ENCODE assay signal across 1 cellular context in the genomic region with DNA sequence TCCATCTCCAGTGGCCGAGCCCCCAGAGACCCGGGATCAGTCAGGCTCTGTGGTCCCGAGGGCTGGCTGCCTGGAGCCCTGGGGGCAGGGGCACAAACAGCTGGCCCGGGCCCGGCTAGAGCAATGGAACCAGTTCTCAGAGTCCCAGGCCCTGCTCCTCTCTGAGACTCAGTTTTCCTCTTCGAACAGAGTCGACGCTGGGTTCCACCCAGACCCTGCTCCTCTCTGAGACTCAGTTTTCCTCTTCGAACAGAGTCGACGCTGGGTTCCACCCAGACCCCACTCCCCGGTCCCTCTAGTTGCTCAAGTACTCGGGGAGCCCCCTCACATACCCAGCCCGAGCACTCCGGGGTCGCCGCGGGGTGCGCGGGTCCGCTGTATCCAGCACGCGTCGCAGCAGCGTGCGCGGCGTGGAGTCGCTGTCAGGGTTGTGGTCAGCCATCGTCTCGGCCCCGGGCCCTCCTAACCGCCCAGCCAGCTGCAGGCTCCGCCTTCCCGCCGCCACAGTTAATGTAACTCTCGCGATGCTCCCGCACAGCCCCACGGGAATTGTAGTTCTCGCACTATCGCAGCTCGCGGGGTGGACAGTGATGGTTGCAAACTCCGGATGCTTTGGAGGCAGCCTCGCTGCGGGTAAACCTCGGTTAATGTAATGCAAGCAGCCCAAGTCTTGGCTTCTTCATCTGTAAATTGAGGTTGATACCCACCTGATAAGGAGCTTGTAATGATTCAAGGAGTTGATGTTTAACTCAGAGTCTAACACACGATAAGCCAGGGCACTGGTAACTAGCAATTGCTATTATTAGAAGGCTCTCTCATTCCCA.
TF ChIP-seq lines count a peak whose summit lies in the region.

No MANE protein-coding gene starts in this region.

TF ChIP-seq in HepG2, 621 proteins besides CTCF, POLR2A, EP300 and RAD21 (continued from another document and continues in another):
- TF ChIP-seq, protein P1, sequence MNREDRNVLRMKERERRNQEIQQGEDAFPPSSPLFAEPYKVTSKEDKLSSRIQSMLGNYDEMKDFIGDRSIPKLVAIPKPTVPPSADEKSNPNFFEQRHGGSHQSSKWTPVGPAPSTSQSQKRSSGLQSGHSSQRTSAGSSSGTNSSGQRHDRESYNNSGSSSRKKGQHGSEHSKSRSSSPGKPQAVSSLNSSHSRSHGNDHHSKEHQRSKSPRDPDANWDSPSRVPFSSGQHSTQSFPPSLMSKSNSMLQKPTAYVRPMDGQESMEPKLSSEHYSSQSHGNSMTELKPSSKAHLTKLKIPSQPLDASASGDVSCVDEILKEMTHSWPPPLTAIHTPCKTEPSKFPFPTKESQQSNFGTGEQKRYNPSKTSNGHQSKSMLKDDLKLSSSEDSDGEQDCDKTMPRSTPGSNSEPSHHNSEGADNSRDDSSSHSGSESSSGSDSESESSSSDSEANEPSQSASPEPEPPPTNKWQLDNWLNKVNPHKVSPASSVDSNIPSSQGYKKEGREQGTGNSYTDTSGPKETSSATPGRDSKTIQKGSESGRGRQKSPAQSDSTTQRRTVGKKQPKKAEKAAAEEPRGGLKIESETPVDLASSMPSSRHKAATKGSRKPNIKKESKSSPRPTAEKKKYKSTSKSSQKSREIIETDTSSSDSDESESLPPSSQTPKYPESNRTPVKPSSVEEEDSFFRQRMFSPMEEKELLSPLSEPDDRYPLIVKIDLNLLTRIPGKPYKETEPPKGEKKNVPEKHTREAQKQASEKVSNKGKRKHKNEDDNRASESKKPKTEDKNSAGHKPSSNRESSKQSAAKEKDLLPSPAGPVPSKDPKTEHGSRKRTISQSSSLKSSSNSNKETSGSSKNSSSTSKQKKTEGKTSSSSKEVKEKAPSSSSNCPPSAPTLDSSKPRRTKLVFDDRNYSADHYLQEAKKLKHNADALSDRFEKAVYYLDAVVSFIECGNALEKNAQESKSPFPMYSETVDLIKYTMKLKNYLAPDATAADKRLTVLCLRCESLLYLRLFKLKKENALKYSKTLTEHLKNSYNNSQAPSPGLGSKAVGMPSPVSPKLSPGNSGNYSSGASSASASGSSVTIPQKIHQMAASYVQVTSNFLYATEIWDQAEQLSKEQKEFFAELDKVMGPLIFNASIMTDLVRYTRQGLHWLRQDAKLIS (CRISPR knock-in tag; IDR thresholded peaks at IDR 0.05): no peak
- peak; percentile 99 for TF ChIP-seq ZNF605 (CRISPR knock-in tag; IDR thresholded peaks at IDR 0.05)
- 0 out of 2 replicates have a peak, but pooled peaks have one; percentile 45 for TF ChIP-seq ZNF234 (CRISPR knock-in tag; conservative IDR thresholded peaks at IDR 0.05)
- peak; percentile 87 for TF ChIP-seq SMYD3 (CRISPR knock-in tag; IDR thresholded peaks at IDR 0.05)
- TF ChIP-seq SRSF9 (IDR thresholded peaks at IDR 0.05; ENCODE audit: borderline replicate concordance, insufficient read depth, low read depth, low read length, poor library complexity, severe bottlenecking): no peak
- no peak for TF ChIP-seq ZNF766 (CRISPR knock-in tag; IDR thresholded peaks at IDR 0.05; ENCODE audit: borderline replicate concordance)
- TF ChIP-seq, protein P2, sequence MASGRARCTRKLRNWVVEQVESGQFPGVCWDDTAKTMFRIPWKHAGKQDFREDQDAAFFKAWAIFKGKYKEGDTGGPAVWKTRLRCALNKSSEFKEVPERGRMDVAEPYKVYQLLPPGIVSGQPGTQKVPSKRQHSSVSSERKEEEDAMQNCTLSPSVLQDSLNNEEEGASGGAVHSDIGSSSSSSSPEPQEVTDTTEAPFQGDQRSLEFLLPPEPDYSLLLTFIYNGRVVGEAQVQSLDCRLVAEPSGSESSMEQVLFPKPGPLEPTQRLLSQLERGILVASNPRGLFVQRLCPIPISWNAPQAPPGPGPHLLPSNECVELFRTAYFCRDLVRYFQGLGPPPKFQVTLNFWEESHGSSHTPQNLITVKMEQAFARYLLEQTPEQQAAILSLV (CRISPR knock-in tag; IDR thresholded peaks at IDR 0.05; ENCODE audit: borderline replicate concordance): peak; percentile 81; the same call in 1 of the 2 replicates
- peak; percentile 76; the same call in 1 of the 2 replicates for TF ChIP-seq TOE1 (CRISPR knock-in tag; IDR thresholded peaks at IDR 0.05)
- TF ChIP-seq, protein P3, sequence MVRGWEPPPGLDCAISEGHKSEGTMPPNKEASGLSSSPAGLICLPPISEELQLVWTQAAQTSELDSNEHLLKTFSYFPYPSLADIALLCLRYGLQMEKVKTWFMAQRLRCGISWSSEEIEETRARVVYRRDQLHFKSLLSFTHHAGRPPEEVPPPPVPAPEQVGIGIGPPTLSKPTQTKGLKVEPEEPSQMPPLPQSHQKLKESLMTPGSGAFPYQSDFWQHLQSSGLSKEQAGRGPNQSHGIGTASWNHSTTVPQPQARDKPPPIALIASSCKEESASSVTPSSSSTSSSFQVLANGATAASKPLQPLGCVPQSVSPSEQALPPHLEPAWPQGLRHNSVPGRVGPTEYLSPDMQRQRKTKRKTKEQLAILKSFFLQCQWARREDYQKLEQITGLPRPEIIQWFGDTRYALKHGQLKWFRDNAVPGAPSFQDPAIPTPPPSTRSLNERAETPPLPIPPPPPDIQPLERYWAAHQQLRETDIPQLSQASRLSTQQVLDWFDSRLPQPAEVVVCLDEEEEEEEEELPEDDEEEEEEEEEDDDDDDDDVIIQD (CRISPR knock-in tag; IDR thresholded peaks at IDR 0.05; ENCODE audit: low read depth): peak; percentile 47; the same call in 1 of the 2 replicates
- peak; percentile 64; the same call in 1 of the 2 replicates for TF ChIP-seq RFXAP (CRISPR knock-in tag; IDR thresholded peaks at IDR 0.05; ENCODE audit: borderline replicate concordance)
- no peak for TF ChIP-seq ZMYM3 (CRISPR knock-in tag; IDR thresholded peaks at IDR 0.05)
- TF ChIP-seq HOXA7 (CRISPR knock-in tag; IDR thresholded peaks at IDR 0.05): no peak
- TF ChIP-seq NBN (conservative IDR thresholded peaks at IDR 0.05): no peak
- peak; percentile 49; the same call in 1 of the 2 replicates for TF ChIP-seq GATAD2A (CRISPR knock-in tag; IDR thresholded peaks at IDR 0.05)
- no peak for TF ChIP-seq EZH2 (conservative IDR thresholded peaks at IDR 0.05; ENCODE audit: low read depth, low read length)
- peak; percentile 94 for TF ChIP-seq ZNF274 (CRISPR knock-in tag; IDR thresholded peaks at IDR 0.05)
- 0 out of 2 replicates have a peak, but pooled peaks have one; percentile 48 for TF ChIP-seq ESRRA (CRISPR knock-in tag; IDR thresholded peaks at IDR 0.05; ENCODE audit: low read depth)
- TF ChIP-seq ZNF3 (CRISPR knock-in tag; IDR thresholded peaks at IDR 0.05): no peak
- TF ChIP-seq, protein P4, sequence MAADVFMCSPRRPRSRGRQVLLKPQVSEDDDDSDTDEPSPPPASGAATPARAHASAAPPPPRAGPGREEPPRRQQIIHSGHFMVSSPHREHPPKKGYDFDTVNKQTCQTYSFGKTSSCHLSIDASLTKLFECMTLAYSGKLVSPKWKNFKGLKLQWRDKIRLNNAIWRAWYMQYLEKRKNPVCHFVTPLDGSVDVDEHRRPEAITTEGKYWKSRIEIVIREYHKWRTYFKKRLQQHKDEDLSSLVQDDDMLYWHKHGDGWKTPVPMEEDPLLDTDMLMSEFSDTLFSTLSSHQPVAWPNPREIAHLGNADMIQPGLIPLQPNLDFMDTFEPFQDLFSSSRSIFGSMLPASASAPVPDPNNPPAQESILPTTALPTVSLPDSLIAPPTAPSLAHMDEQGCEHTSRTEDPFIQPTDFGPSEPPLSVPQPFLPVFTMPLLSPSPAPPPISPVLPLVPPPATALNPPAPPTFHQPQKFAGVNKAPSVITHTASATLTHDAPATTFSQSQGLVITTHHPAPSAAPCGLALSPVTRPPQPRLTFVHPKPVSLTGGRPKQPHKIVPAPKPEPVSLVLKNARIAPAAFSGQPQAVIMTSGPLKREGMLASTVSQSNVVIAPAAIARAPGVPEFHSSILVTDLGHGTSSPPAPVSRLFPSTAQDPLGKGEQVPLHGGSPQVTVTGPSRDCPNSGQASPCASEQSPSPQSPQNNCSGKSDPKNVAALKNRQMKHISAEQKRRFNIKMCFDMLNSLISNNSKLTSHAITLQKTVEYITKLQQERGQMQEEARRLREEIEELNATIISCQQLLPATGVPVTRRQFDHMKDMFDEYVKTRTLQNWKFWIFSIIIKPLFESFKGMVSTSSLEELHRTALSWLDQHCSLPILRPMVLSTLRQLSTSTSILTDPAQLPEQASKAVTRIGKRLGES (CRISPR knock-in tag; IDR thresholded peaks at IDR 0.05; ENCODE audit: borderline replicate concordance): peak; percentile 26; the same call in 1 of the 2 replicates
- TF ChIP-seq, protein P5, sequence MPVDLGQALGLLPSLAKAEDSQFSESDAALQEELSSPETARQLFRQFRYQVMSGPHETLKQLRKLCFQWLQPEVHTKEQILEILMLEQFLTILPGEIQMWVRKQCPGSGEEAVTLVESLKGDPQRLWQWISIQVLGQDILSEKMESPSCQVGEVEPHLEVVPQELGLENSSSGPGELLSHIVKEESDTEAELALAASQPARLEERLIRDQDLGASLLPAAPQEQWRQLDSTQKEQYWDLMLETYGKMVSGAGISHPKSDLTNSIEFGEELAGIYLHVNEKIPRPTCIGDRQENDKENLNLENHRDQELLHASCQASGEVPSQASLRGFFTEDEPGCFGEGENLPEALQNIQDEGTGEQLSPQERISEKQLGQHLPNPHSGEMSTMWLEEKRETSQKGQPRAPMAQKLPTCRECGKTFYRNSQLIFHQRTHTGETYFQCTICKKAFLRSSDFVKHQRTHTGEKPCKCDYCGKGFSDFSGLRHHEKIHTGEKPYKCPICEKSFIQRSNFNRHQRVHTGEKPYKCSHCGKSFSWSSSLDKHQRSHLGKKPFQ (CRISPR knock-in tag; IDR thresholded peaks at IDR 0.05; ENCODE audit: insufficient replicate concordance): peak; percentile 51
- TF ChIP-seq, protein P6, sequence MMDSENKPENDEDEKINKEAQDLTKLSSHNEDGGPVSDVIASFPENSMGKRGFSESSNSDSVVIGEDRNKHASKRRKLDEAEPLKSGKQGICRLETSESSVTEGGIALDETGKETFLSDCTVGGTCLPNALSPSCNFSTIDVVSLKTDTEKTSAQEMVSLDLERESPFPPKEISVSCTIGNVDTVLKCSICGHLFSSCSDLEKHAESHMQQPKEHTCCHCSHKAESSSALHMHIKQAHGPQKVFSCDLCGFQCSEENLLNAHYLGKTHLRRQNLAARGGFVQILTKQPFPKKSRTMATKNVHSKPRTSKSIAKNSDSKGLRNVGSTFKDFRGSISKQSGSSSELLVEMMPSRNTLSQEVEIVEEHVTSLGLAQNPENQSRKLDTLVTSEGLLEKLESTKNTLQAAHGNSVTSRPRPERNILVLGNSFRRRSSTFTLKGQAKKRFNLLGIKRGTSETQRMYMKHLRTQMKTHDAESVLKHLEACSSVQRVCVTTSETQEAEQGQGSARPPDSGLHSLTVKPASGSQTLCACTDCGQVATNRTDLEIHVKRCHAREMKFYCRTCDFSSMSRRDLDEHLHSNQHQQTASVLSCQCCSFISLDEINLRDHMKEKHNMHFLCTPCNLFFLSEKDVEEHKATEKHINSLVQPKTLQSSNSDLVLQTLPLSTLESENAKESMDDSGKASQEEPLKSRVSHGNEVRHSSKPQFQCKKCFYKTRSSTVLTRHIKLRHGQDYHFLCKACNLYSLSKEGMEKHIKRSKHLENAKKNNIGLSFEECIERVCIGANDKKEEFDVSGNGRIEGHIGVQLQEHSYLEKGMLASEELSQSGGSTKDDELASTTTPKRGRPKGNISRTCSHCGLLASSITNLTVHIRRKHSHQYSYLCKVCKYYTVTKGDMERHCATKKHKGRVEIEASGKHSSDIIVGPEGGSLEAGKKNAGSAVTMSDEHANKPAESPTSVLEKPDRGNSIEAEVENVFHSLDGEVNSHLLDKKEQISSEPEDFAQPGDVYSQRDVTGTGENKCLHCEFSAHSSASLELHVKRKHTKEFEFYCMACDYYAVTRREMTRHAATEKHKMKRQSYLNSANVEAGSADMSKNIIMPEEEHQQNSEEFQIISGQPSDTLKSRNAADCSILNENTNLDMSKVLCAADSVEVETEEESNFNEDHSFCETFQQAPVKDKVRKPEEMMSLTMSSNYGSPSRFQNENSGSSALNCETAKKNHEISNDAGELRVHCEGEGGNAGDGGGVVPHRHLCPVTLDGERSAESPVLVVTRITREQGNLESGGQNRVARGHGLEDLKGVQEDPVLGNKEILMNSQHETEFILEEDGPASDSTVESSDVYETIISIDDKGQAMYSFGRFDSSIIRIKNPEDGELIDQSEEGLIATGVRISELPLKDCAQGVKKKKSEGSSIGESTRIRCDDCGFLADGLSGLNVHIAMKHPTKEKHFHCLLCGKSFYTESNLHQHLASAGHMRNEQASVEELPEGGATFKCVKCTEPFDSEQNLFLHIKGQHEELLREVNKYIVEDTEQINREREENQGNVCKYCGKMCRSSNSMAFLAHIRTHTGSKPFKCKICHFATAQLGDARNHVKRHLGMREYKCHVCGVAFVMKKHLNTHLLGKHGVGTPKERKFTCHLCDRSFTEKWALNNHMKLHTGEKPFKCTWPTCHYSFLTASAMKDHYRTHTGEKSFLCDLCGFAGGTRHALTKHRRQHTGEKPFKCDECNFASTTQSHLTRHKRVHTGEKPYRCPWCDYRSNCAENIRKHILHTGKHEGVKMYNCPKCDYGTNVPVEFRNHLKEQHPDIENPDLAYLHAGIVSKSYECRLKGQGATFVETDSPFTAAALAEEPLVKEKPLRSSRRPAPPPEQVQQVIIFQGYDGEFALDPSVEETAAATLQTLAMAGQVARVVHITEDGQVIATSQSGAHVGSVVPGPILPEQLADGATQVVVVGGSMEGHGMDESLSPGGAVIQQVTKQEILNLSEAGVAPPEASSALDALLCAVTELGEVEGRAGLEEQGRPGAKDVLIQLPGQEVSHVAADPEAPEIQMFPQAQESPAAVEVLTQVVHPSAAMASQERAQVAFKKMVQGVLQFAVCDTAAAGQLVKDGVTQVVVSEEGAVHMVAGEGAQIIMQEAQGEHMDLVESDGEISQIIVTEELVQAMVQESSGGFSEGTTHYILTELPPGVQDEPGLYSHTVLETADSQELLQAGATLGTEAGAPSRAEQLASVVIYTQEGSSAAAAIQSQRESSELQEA (CRISPR knock-in tag; IDR thresholded peaks at IDR 0.05; ENCODE audit: not compliant biosample characterization): peak; percentile 93
- TF ChIP-seq, protein P7, sequence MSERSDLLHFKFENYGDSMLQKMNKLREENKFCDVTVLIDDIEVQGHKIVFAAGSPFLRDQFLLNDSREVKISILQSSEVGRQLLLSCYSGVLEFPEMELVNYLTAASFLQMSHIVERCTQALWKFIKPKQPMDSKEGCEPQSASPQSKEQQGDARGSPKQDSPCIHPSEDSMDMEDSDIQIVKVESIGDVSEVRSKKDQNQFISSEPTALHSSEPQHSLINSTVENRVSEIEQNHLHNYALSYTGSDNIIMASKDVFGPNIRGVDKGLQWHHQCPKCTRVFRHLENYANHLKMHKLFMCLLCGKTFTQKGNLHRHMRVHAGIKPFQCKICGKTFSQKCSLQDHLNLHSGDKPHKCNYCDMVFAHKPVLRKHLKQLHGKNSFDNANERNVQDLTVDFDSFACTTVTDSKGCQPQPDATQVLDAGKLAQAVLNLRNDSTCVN (CRISPR knock-in tag; IDR thresholded peaks at IDR 0.05; ENCODE audit: borderline replicate concordance): peak; percentile 34; the same call in 1 of the 2 replicates
- TF ChIP-seq CC2D1A (CRISPR knock-in tag; IDR thresholded peaks at IDR 0.05): no peak
- peak; percentile 43; the same call in 1 of the 2 replicates for TF ChIP-seq ZIK1 (CRISPR knock-in tag; IDR thresholded peaks at IDR 0.05; ENCODE audit: borderline replicate concordance, low read depth)
- TF ChIP-seq SPEN (CRISPR knock-in tag; IDR thresholded peaks at IDR 0.05; ENCODE audit: low read depth): peak; percentile 92
- TF ChIP-seq ZNF547 (CRISPR knock-in tag; IDR thresholded peaks at IDR 0.05): peak; percentile 73
- no peak for TF ChIP-seq CREB1 (IDR thresholded peaks at IDR 0.05)
- peak; percentile 68 for TF ChIP-seq CREB1 (CRISPR knock-in tag; IDR thresholded peaks at IDR 0.05)
- TF ChIP-seq ZNF510 (CRISPR knock-in tag; IDR thresholded peaks at IDR 0.05; ENCODE audit: low read depth): peak; percentile 92
- TF ChIP-seq, protein P8, sequence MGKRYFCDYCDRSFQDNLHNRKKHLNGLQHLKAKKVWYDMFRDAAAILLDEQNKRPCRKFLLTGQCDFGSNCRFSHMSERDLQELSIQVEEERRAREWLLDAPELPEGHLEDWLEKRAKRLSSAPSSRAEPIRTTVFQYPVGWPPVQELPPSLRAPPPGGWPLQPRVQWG (CRISPR knock-in tag; IDR thresholded peaks at IDR 0.05; ENCODE audit: borderline replicate concordance, low read depth): no peak
- TF ChIP-seq HOXA5 (CRISPR knock-in tag; IDR thresholded peaks at IDR 0.05): peak; percentile 92
